Comparison of ENCODE assay signal across 28 cellular contexts in the genomic region with DNA sequence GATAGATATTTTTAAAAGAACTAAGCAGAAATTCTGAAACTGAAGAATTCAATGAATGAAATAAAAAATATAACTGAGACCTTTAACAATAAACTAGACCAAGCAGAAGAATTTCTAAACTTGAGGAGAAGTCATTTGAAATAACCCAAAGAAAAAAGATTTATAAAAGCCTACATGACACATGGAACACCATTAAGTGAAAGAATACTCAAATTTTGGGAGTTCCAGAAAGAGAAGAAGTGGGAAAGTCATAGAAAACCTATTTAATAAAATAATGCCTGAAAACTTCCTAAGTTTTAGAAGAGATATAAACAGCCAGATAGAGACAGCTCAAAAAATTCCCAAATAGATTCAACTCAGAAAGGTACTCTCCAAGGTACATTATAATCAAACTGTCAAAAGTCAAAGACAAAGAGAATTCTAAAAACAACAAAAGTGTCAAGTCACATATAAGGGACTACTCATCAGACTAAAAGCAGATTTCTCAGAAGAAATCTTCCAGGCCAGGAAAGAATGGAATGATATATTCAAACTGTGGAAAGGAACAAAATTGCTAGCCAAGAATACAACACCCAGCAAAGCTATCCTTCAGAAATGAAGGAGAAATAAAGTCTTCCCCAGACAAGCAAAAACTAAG.
"Had no signal": no experiment of that assay in that cellular context is flagged by ENCODE, and none has a peak within 500 bp of the region (broad histone marks: within the 10 kb centered on the region; RNA-seq: fewer than 3 reads in every experiment).

No MANE protein-coding gene starts in this region.

- ATAC-seq: natural killer cell; psoas muscle; right cardiac atrium; sciatic nerve; stimulated activated memory B cell treated with anti-CD40 and anti-IgM and Interleukin-4, amounts not matched to agents 10 μg/mL and 1 μg/mL and 100 μg/mL, for 72 hours; stimulated activated naive CD8-positive, alpha-beta T cell treated with anti-CD3 and anti-CD28 coated beads, Interleukin-15, amount 100 ng/mL, for 72 hours; stimulated activated naive CD8-positive, alpha-beta T cell treated with anti-CD3 and anti-CD28 coated beads, Interleukin-15, Interleukin-2, amounts not matched to agents 100 U/mL and 50 U/mL, for 24 hours; upper lobe of right lung had no signal

- H3K4me1 ChIP-seq: neural progenitor cell, parathyroid adenoma, psoas muscle, suprapubic skin, testis, tibial artery, upper lobe of right lung, uterus had no signal

- H3K4me2 ChIP-seq: neural progenitor cell, smooth muscle cell had no signal

- H2AFZ ChIP-seq: neural progenitor cell, parathyroid adenoma had no signal

- H3K9me3 ChIP-seq: ovary, testis had no signal

- H3K36me3 ChIP-seq: neural progenitor cell, ovary, spleen, suprapubic skin, tibial artery, transverse colon, upper lobe of right lung, uterus had no signal

- H3K79me2 ChIP-seq: parathyroid adenoma had no signal

- H3K27ac ChIP-seq: neural progenitor cell, ovary, parathyroid adenoma, psoas muscle, skin epidermis, spleen, suprapubic skin, testis, tibial artery, transverse colon, upper lobe of right lung, uterus had no signal

- H3K27me3 ChIP-seq: ovary, suprapubic skin, testis, transverse colon, upper lobe of right lung, uterus had no signal

- H3K4me3 ChIP-seq: neural progenitor cell, ovary, psoas muscle, skin epidermis, smooth muscle cell, spleen, suprapubic skin, testis, tibial artery, transverse colon, upper lobe of right lung, uterus had no signal

- DNase-seq: natural killer cell; occipital lobe; ovary; posterior cingulate gyrus; psoas muscle; right cardiac atrium; spleen; stimulated activated CD4-positive, alpha-beta T cell treated with anti-CD3 and anti-CD28 coated beads, Interleukin-12 subunit alpha, Interleukin-12 subunit beta, amount 100 ng/mL, for 4 hours; stimulated activated CD4-positive, alpha-beta T cell treated with anti-CD3 and anti-CD28 coated beads, Interleukin-1b, Interleukin-23, amount 100 ng/mL, for 48 hours; stimulated activated CD4-positive, alpha-beta T cell treated with anti-CD3 and anti-CD28 coated beads, Interleukin-4, amount 100 ng/mL, for 1 hour; stimulated activated CD4-positive, alpha-beta T cell treated with anti-CD3 and anti-CD28 coated beads, Interleukin-4, amount 100 ng/mL, for 4 hours; stimulated activated CD8-positive, alpha-beta memory T cell treated with anti-CD3 and anti-CD28 coated beads, Interleukin-4, amount 100 ng/mL, for 48 hours; stimulated activated naive CD4-positive, alpha-beta T cell; stimulated activated naive CD8-positive, alpha-beta T cell treated with anti-CD3 and anti-CD28 coated beads, Interleukin-15, amount 100 ng/mL, for 72 hours; stimulated activated naive CD8-positive, alpha-beta T cell treated with anti-CD3 and anti-CD28 coated beads, Interleukin-15, Interleukin-2, amounts not matched to agents 100 U/mL and 50 U/mL, for 24 hours; substantia nigra; testis; tibial artery; transverse colon; upper lobe of right lung; uterus had no signal
